12 cellular contexts compared by ENCODE assay signal in the genomic region with DNA sequence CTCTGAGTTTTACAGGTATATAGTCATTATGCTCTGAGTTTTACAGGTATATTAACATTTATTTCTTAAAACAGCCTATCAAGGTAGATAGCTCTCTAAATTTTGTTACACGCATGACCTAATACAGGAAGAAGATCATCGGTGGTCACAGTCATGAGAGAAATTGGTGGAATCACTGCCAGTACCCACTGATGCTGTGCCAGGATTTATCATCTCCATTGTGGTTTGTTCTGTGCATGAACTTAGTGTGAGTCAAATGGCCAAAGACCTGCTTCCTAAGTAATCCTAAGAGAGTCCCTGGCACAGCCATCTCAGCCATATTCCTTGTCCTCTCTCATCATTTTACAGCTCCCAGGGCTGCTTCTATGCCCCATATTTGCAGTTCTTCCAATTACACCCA. TPM values are rescaled to one million over a fixed set of nuclear protein-coding genes. Genes with fewer than 3 reads are reported as not detected.
"Had no signal": no experiment of that assay in that cellular context is flagged by ENCODE, and none has a peak within 500 bp of the region (broad histone marks: within the 10 kb centered on the region; RNA-seq: fewer than 3 reads in every experiment).

No MANE protein-coding gene starts in this region.

RNA-seq across cellular contexts. Expression of a gene that starts 10.1 kb away (rescaled TPM):
- total RNA-seq: activated CD4-positive, alpha-beta T cell treated with anti-CD3 and anti-CD28 coated beads, Interleukin-2, amount 10 ng/mL, durations not matched to agents 24 days and 14 days; activated CD8-positive, alpha-beta memory T cell treated with anti-CD3 and anti-CD28 coated beads for 36 hours; activated CD8-positive, alpha-beta T cell treated with anti-CD3 and anti-CD28 coated beads for 36 hours; activated naive CD8-positive, alpha-beta T cell treated with anti-CD3 and anti-CD28 coated beads for 36 hours; activated T-cell treated with anti-CD3 and anti-CD28 coated beads, Interleukin-2, amount 50 U/mL, for 72 hours; activated T-helper 17 cell treated with anti-CD3 and anti-CD28 coated beads, Interleukin-2, amount 50 U/mL, for 72 hours; aorta; cardiac septum; PC-9; SJCRH30; T-helper 1 cell treated with Interleukin-12 subunit alpha and Interleukin-12 subunit beta and Interleukin-4 antibody, amounts not matched to agents 30 ng/mL and 1 ng/mL, for 36 hours; T-helper 2 cell treated with Interferon-gamma antibody and Interleukin-4, amounts not matched to agents 100 ng/mL and 5 ng/mL, for 36 hours had no signal

RNA-seq across cellular contexts. Expression of a gene that starts 50.5 kb away (rescaled TPM):
- total RNA-seq: activated CD4-positive, alpha-beta T cell treated with anti-CD3 and anti-CD28 coated beads, Interleukin-2, amount 10 ng/mL, durations not matched to agents 24 days and 14 days; activated CD8-positive, alpha-beta memory T cell treated with anti-CD3 and anti-CD28 coated beads for 36 hours; activated CD8-positive, alpha-beta T cell treated with anti-CD3 and anti-CD28 coated beads for 36 hours; activated naive CD8-positive, alpha-beta T cell treated with anti-CD3 and anti-CD28 coated beads for 36 hours; activated T-cell treated with anti-CD3 and anti-CD28 coated beads, Interleukin-2, amount 50 U/mL, for 72 hours; activated T-helper 17 cell treated with anti-CD3 and anti-CD28 coated beads, Interleukin-2, amount 50 U/mL, for 72 hours; cardiac septum; PC-9; SJCRH30; T-helper 1 cell treated with Interleukin-12 subunit alpha and Interleukin-12 subunit beta and Interleukin-4 antibody, amounts not matched to agents 30 ng/mL and 1 ng/mL, for 36 hours; T-helper 2 cell treated with Interferon-gamma antibody and Interleukin-4, amounts not matched to agents 100 ng/mL and 5 ng/mL, for 36 hours had no signal
